Comparison of ENCODE assay signal across 8 cellular contexts in genomic region chr2:230202430-230203109, GRCh38. TPM values are rescaled to one million over a fixed set of nuclear protein-coding genes. Genes with fewer than 3 reads are reported as not detected.
DNase-seq lines count a peak whose midpoint lies in the region; ATAC-seq and TF ChIP-seq lines count a peak whose summit lies in the region.

No MANE protein-coding gene starts in this region.

- H3K9me3 Mint-ChIP-seq in T-cell: no peaks in the 10 kb centered on the region

- peak overlapping the region in 1 of 5 donors; percentile 53 for H3K27ac ChIP-seq in stomach

- intact Hi-C loops in stomach (cut with DNase I; ENCODE audit: low total_unique reads): no loop called here

- TF ChIP-seq POLR2A in stomach (IDR thresholded peaks at IDR 0.05): no peak

- no peak for TF ChIP-seq CTCF in stomach (IDR thresholded peaks at IDR 0.05)

- H3K36me3 Mint-ChIP-seq in T-cell: peaks cover 76% of the 10 kb centered on the region

- no peak overlapping the region for H3K4me3 ChIP-seq in stomach

- TF ChIP-seq EP300 in stomach (IDR thresholded peaks at IDR 0.05): no peak

- no peaks in the 10 kb centered on the region for H3K27me3 Mint-ChIP-seq in T-cell

- no peak overlapping the region for H3K4me3 Mint-ChIP-seq in T-cell

- H3K9me3 ChIP-seq in stomach: peaks cover 0 to 5% (median 0%) of the 10 kb centered on the region in 4 donors

- peak; percentile 54 for ATAC-seq in HG02884 (IDR thresholded peaks at IDR 0.05; ENCODE audit: unreplicated experiment)
- ATAC-seq in T-cell (replicated peaks in 1 of 4): peak in 3 of 4 experiments; percentile 40 to 45 (median 42)

- peak; percentile 43 for DNase-seq in stimulated activated CD4-positive, alpha-beta T cell treated with anti-CD3 and anti-CD28 coated beads, Interleukin-4, amount 100 ng/mL, for 24 hours
- no peak for DNase-seq in stimulated activated CD4-positive, alpha-beta T cell treated with anti-CD3 and anti-CD28 coated beads, Interleukin-4, amount 100 ng/mL, for 4 hours
- peak in 2 of 34 experiments; percentile 12 to 27 for DNase-seq in T-cell
- DNase-seq in stomach: peak; percentile 33
- DNase-seq in NCI-H187 (lab: John Stamatoyannopoulos, UW): no peak
- no peak for DNase-seq in activated gamma-delta T cell (lab: John Stamatoyannopoulos, UW)
- DNase-seq in HPDE6-E6E7 (ENCODE audit: extremely low spot score): no peak

- H3K36me3 ChIP-seq in stomach: peaks cover 34 to 100% (median 98%) of the 10 kb centered on the region in 4 donors

- peaks cover 16 to 28% (median 27%) of the 10 kb centered on the region in 3 donors for H3K4me1 Mint-ChIP-seq in T-cell

- H3K27ac Mint-ChIP-seq in T-cell: peak overlapping the region; percentile 40 to 50

- CTCF ChIA-PET in T-cell (lab: Charles Lee): interaction anchor here in 1 of 2 donors (0.5 to 1.8 kb wide), 6 partner anchors 16 to 596 kb away, joined by 3 to 6 read pairs (median 4); partner anchors contain the start of gene SP110

- POLR2A ChIA-PET in T-cell (lab: Charles Lee): interaction anchor here in 1 of 2 donors (1.3 kb wide), 1 partner anchor 23 kb away, joined by 4 read pairs; the partner anchor contains the start of gene SP140

- H3K27me3 ChIP-seq in stomach: no peaks in the 10 kb centered on the region

- 70 to 90% (median 84%) methylated on average over 10 of the region's 10 CpGs for WGBS in stomach, 5 donors

- H3K4me1 ChIP-seq in stomach: no peaks in the 10 kb centered on the region

RNA-seq across cellular contexts. Expression of gene SP110, which starts 17.2 kb away (rescaled TPM):
- total RNA-seq in T-cell (100 to 1,000 TPM in 4 of 5 donors, 10 to 100 TPM in 1; 95.4 to 136 (median 111) TPM), stomach (10 to 100 TPM in 4 of 5 donors, 1 to 10 TPM in 1; 4.6 to 40.4 (median 24.6) TPM)
- 10 to 100 TPM; 11.1 to 17.1 (median 11.1) TPM for polyA plus RNA-seq in stomach

RNA-seq across cellular contexts. Expression of gene SP140, which starts 23.0 kb away (rescaled TPM):
- total RNA-seq in T-cell: 10 to 100 TPM; 49.3 to 68.0 (median 66.8) TPM
- total RNA-seq in stomach: 1 to 10 TPM in 4 of 5 donors, not detected in 1; 1.7 to 6.4 (median 4.1) TPM
- 1 to 10 TPM; 1.1 to 2.2 (median 1.5) TPM for polyA plus RNA-seq in stomach

Comparison
In these comparisons a context has a peak if more than half of its experiments do, and no peak if none do; other contexts are left out.
1. DNase-seq: peak in stimulated activated CD4-positive, alpha-beta T cell treated with anti-CD3 and anti-CD28 coated beads, Interleukin-4, amount 100 ng/mL, for 24 hours (single experiment) and stomach (single experiment); none in stimulated activated CD4-positive, alpha-beta T cell treated with anti-CD3 and anti-CD28 coated beads, Interleukin-4, amount 100 ng/mL, for 4 hours (0 of 2), NCI-H187 (0 of 2), activated gamma-delta T cell (single experiment) and HPDE6-E6E7 (single experiment).
2. RNA of gene SP140, which starts 23.0 kb away (total RNA-seq): 49.3 to 68.0 TPM in T-cell; 1.7 to 6.4 TPM in stomach; every median in the first group is over 4 times any median in the second.